8 cellular contexts compared by ENCODE assay signal in genomic region chr3:187746059-187746453, GRCh38. TPM values are rescaled to one million over a fixed set of nuclear protein-coding genes. Genes with fewer than 3 reads are reported as not detected.
DNase-seq lines count a peak whose midpoint lies in the region; ATAC-seq, FAIRE-seq and TF ChIP-seq lines count a peak whose summit lies in the region.

No MANE protein-coding gene starts in this region.

- ATAC-seq in A549 (no peak), GM21526 (IDR thresholded peaks at IDR 0.05; ENCODE audit: low FRiP score, unreplicated experiment) (no peak), GM21515 (IDR thresholded peaks at IDR 0.05; ENCODE audit: unreplicated experiment) (no peak)

- POLR2A ChIA-PET in A549 (lab: Yijun Ruan, JAX): interaction anchor here (0.9 to 1.9 kb wide), 6 partner anchors 197 to 1208 kb away, joined by 4 to 24 read pairs (median 6); partner anchors contain the start of gene LPP

- intact Hi-C loops in breast epithelium (cut with DNase I; ENCODE audit: low total_unique reads): loop anchor here (10.0 kb wide), 1 partner anchor 409 kb away; the partner anchor contains the start of gene LPP

- FAIRE-seq in A549 (lab: Jason Lieb, UNC): no peak

- peak overlapping the region; percentile 69 for H3K4me3 ChIP-seq in A549
- peak overlapping the region; percentile 86 for H3K4me3 ChIP-seq in HUES64 (ENCODE audit: low read length)
- peak overlapping the region; percentile 64 to 93 (median 73) for H3K4me3 ChIP-seq in breast epithelium
- peak overlapping the region; percentile 83 for H3K4me3 ChIP-seq in mucosa of rectum (ENCODE audit: low read length in 2 of 2)

- H3K27ac ChIP-seq in A549 (peak overlapping the region; percentile 96 to 99), HUES64 (ENCODE audit: low read depth, low read length) (peak overlapping the region; percentile 96), breast epithelium (peak overlapping the region; percentile 99), mucosa of rectum (ENCODE audit: low read depth in 2 of 2, low read length in 2 of 2) (peak overlapping the region; percentile 96 to 98)

- TF ChIP-seq CTCF in A549 (IDR thresholded peaks at IDR 0.05): no peak
- TF ChIP-seq CTCF in breast epithelium (IDR thresholded peaks at IDR 0.05): no peak

- CTCF ChIA-PET in A549 (lab: Yijun Ruan, JAX): interaction anchor here (0.7 to 1.8 kb wide), 5 partner anchors 437 to 1209 kb away, joined by 3 to 6 read pairs (median 4); no protein-coding TSS in a partner anchor

- H3K27me3 ChIP-seq in HUES64 (ENCODE audit: insufficient read depth, low read length) (peaks cover 16% of the 10 kb centered on the region), breast epithelium (no peaks in the 10 kb centered on the region), mucosa of rectum (ENCODE audit: control insufficient read depth in 2 of 2, insufficient read depth in 2 of 2, low read length in 2 of 2) (no peaks in the 10 kb centered on the region)

- H3K9ac ChIP-seq in HUES64 (ENCODE audit: low read depth, low read length) (peak overlapping the region; percentile 94), mucosa of rectum (ENCODE audit: low read depth in 1 of 2, low read length in 2 of 2) (peak overlapping the region; percentile 81 to 90)

- DNase-seq in A549 (ENCODE audit: low read depth in 1 of 2, low spot score in 1 of 2) (no peak), breast epithelium (ENCODE audit: low spot score in 2 of 2) (no peak), NOMO-1 (lab: John Stamatoyannopoulos, UW; ENCODE audit: unreplicated experiment in 2 of 2) (no peak), DMS114 treated with DMSO at 0.1 percent for 48 hours (lab: John Stamatoyannopoulos, UW; ENCODE audit: unreplicated experiment) (no peak)

- WGBS in A549 (ENCODE audit: missing lambda C conversion rate): 6% methylated on average over 6 of the region's 6 CpGs
- 16% methylated on average over 1 of the region's 6 CpGs for WGBS in HUES64

- peak overlapping the region; percentile 96 for H3K4me2 ChIP-seq in A549

- no peak for TF ChIP-seq EP300 in A549 (IDR thresholded peaks at IDR 0.05)

- H3K36me3 ChIP-seq in HUES64 (ENCODE audit: insufficient read depth, low read length) (no peaks in the 10 kb centered on the region), breast epithelium (no peaks in the 10 kb centered on the region), mucosa of rectum (ENCODE audit: control insufficient read depth in 2 of 2, insufficient read depth in 2 of 2, low read length in 2 of 2) (no peaks in the 10 kb centered on the region)

- no peak for TF ChIP-seq RAD21 in A549 (conservative IDR thresholded peaks at IDR 0.05 in 1 of 2, IDR thresholded peaks at IDR 0.05 in 1 of 2)

- no peak for TF ChIP-seq POLR2A in A549 (IDR thresholded peaks at IDR 0.05; ENCODE audit: low read length)
- TF ChIP-seq POLR2A in breast epithelium (IDR thresholded peaks at IDR 0.05): no peak

- H3K9me3 ChIP-seq in A549 (no peaks in the 10 kb centered on the region), HUES64 (ENCODE audit: insufficient read depth, low read depth, low read length) (no peaks in the 10 kb centered on the region), breast epithelium (no peaks in the 10 kb centered on the region), mucosa of rectum (ENCODE audit: control insufficient read depth in 2 of 2, low read length in 2 of 2) (no peaks in the 10 kb centered on the region)

- H3K4me1 ChIP-seq in A549 (peaks cover 52% of the 10 kb centered on the region), HUES64 (ENCODE audit: insufficient read depth, low read length) (peaks cover 45% of the 10 kb centered on the region), breast epithelium (peaks cover 0 to 18% of the 10 kb centered on the region in 2 donors), mucosa of rectum (ENCODE audit: control insufficient read depth in 2 of 2, insufficient read depth in 2 of 2, low read length in 2 of 2) (peaks cover 25 to 39% of the 10 kb centered on the region in 2 donors)

TF ChIP-seq in A549, 52 proteins besides CTCF, POLR2A, EP300 and RAD21:
- TF ChIP-seq FOSB (CRISPR knock-in tag; IDR thresholded peaks at IDR 0.05): 0 out of 2 replicates have a peak, but pooled peaks have one; percentile 56
- no peak for TF ChIP-seq ELK1 (IDR thresholded peaks at IDR 0.05; ENCODE audit: low read depth, low read length)

RNA-seq across cellular contexts. Expression of gene BCL6, which starts 0.8 kb away (rescaled TPM):
- polyA plus RNA-seq in A549 (2011; rRNA removed): 7.0 and 20.8 TPM in 2 replicates
- 2.0 and 3.3 TPM in 2 replicates for polyA plus RNA-seq in A549 (2012; cell fraction: cytosol; rRNA removed)
- 7.1 and 9.2 TPM in 2 replicates for polyA plus RNA-seq in A549 (2012; cell fraction: nucleus; rRNA removed)
- 6.1 to 12.1 TPM (median 10.4 TPM) in 3 replicates for polyA plus RNA-seq in A549 (2017; fragmentation: RNase III; extraction: RNeasy Plus Mini Kit Qiagen cat#74134 plus additional on column Dnase treatment)
- polyA minus RNA-seq in A549 (2011; rRNA and poly(A)+ RNA removed): 23.8 and 38.2 TPM in 2 replicates
- 2.3 TPM for polyA plus RNA-seq in HUES64 (2013, experiment 1 of 2)
- polyA plus RNA-seq in HUES64 (2013, experiment 2 of 2): 3.0 TPM
- 100 to 1,000 TPM; 281 to 346 (median 283) TPM for total RNA-seq in breast epithelium

RNA-seq across cellular contexts. Expression of gene RTP2, which starts 43.7 kb away (rescaled TPM):
- not detected in 2 replicates for polyA plus RNA-seq in A549 (2011; rRNA removed)
- polyA plus RNA-seq in A549 (2012; cell fraction: cytosol; rRNA removed): not detected in 2 replicates
- not detected in 2 replicates for polyA plus RNA-seq in A549 (2012; cell fraction: nucleus; rRNA removed)
- polyA plus RNA-seq in A549 (2017; fragmentation: RNase III; extraction: RNeasy Plus Mini Kit Qiagen cat#74134 plus additional on column Dnase treatment): not detected in 3 replicates
- not detected in 2 replicates for polyA minus RNA-seq in A549 (2011; rRNA and poly(A)+ RNA removed)
- polyA plus RNA-seq in HUES64 (2013, experiment 1 of 2): not detected
- polyA plus RNA-seq in HUES64 (2013, experiment 2 of 2): not detected
- not detected for total RNA-seq in breast epithelium
